ENCODE assay signal across 11 cellular contexts in the genomic region with DNA sequence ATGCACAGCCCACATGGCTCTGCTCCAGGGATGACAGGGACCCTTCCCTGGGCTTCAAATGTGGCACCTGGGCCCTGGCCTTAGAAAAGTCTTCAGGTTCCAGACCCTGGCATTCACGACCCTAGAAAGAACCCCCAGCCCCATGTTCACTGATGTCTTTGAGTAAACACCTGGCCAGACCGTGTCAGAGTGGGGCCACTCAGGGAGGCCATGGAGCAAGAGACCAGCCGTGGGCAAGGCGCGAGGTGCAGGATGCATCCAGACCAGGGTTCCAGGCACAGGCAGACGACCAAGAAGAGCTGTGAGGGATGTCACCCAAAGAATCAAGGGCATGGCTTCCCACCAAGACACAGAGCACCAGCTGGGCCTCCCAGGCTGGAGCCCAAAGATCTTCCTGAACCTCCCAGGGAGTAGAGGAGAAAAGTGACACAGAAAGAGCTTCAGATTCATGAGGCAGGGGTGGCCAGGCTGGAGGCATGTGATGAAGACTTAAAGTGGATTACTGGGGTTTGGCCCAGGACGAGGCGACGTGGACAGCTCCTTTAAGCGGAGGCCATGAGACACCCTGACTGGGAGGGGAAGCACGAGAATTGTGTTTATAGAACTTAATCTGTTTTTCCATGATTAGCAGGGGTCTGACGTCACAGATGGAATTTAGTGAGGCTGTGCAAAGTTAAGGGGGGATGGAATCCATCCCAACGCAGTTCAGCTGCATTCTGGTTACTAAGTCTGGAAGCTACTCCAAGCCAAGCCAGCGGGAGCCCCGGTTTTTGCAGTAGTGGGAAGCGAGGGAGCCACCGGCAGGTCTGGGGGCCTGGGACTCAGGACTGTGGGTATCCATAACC.
A peak's percentile ranks its signal among the peaks of the same experiment; 100 is the strongest.
DNase-seq lines count a peak whose midpoint lies in the region; ATAC-seq and TF ChIP-seq lines count a peak whose summit lies in the region.
"Had no signal": no experiment of that assay in that cellular context is flagged by ENCODE, and none has a peak within 500 bp of the region (broad histone marks: within the 10 kb centered on the region; RNA-seq: fewer than 3 reads in every experiment).

No MANE protein-coding gene starts in this region.

- H3K27me3 ChIP-seq in esophagus (ENCODE audit: control insufficient read depth in 1 of 2, insufficient read depth in 2 of 2, low read length in 2 of 2) (no peaks in the 10 kb centered on the region), adrenal gland (no peaks in the 10 kb centered on the region)
- H3K27me3 ChIP-seq: body of pancreas had no signal

- H3K27me3 Mint-ChIP-seq in type B pancreatic cell: peaks cover 12% of the 10 kb centered on the region

- TF ChIP-seq POLR2A in adrenal gland (IDR thresholded peaks at IDR 0.05): no peak

- intact Hi-C loops in mucosa of descending colon (cut with DNase I, micrococcal nuclease): loop anchor here (10.0 kb wide), 2 partner anchors 113 to 193 kb away; partner anchors contain the start of genes MPHOSPH9 (in 1 of the 2), MTRFR (in 1 of the 2) and PITPNM2 (in 1 of the 2)
- intact Hi-C loops in adrenal gland (cut with DNase I): loop anchor here (10.0 kb wide), 1 partner anchor 113 kb away; the partner anchor contains the start of gene PITPNM2 (in 2 of the 2)

- peak; percentile 34 for DNase-seq in SK-N-DZ (ENCODE audit: low spot score)
- DNase-seq in mucosa of descending colon: peak in 2 of 3 donors; percentile 48 to 55
- DNase-seq in type B pancreatic cell (ENCODE audit: extremely low spot score, unreplicated experiment): no peak
- DNase-seq in adrenal gland: no peak
- DNase-seq in T-helper 9 cell: no peak
- no peak for DNase-seq in iPS-NIHi7 (ENCODE audit: extremely low spot score)
- DNase-seq: activated T-cell treated with anti-CD3 and anti-CD28 coated beads, Interleukin-2, amount 50 U/mL, for 1 hour; body of pancreas; NCI-H1092 had no signal

- no peaks in the 10 kb centered on the region for H3K9me3 Mint-ChIP-seq in type B pancreatic cell

- H3K36me3 Mint-ChIP-seq in type B pancreatic cell: no peaks in the 10 kb centered on the region

- H3K9me3 ChIP-seq in esophagus (ENCODE audit: control insufficient read depth in 2 of 2, insufficient read depth in 1 of 2, low read depth in 1 of 2, low read length in 1 of 2): no peaks in the 10 kb centered on the region
- no peaks in the 10 kb centered on the region for H3K9me3 ChIP-seq in mucosa of descending colon
- no peaks in the 10 kb centered on the region for H3K9me3 ChIP-seq in adrenal gland (replicated peaks in 1 of 3)
- H3K9me3 ChIP-seq: body of pancreas, prostate gland had no signal

- peak; percentile 50 for ATAC-seq in mucosa of descending colon
- ATAC-seq: body of pancreas had no signal

- H3K4me3 Mint-ChIP-seq in type B pancreatic cell: no peak overlapping the region

- no peak for TF ChIP-seq CTCF in mucosa of descending colon (IDR thresholded peaks at IDR 0.05)
- TF ChIP-seq CTCF in type B pancreatic cell (conservative IDR thresholded peaks at IDR 0.05): no peak
- no peak for TF ChIP-seq CTCF in adrenal gland (IDR thresholded peaks at IDR 0.05)

- peaks cover 4% of the 10 kb centered on the region for H3K4me1 Mint-ChIP-seq in type B pancreatic cell (ENCODE audit: unreplicated experiment)

- H3K27ac ChIP-seq in esophagus (ENCODE audit: low read depth in 2 of 2, low read length in 1 of 2): peak overlapping the region; percentile 70 to 73
- H3K27ac ChIP-seq in adrenal gland: peak overlapping the region in 2 of 5 donors; percentile 35 to 56
- H3K27ac ChIP-seq: body of pancreas, prostate gland had no signal

- peak overlapping the region; percentile 39 for H3K27ac Mint-ChIP-seq in type B pancreatic cell

- H3K4me1 ChIP-seq in esophagus (ENCODE audit: control insufficient read depth in 2 of 2, insufficient read depth in 2 of 2, low read length in 1 of 2): peaks cover 0 to 6% of the 10 kb centered on the region in 2 donors
- peaks cover 9% of the 10 kb centered on the region for H3K4me1 ChIP-seq in mucosa of descending colon (ENCODE audit: low read depth)
- peaks cover 10 to 19% of the 10 kb centered on the region in 2 donors for H3K4me1 ChIP-seq in adrenal gland (replicated peaks in 1 of 2)

- H3K4me3 ChIP-seq in esophagus (ENCODE audit: low read depth in 1 of 2, low read length in 2 of 2): no peak overlapping the region
- H3K4me3 ChIP-seq in mucosa of descending colon: no peak overlapping the region
- H3K4me3 ChIP-seq in adrenal gland: no peak overlapping the region
- H3K4me3 ChIP-seq: body of pancreas, prostate gland had no signal

- H3K36me3 ChIP-seq in esophagus (ENCODE audit: control insufficient read depth in 2 of 2, insufficient read depth in 2 of 2, low read length in 1 of 2) (no peaks in the 10 kb centered on the region), mucosa of descending colon (ENCODE audit: low read depth) (no peaks in the 10 kb centered on the region), adrenal gland (replicated peaks in 1 of 2) (no peaks in the 10 kb centered on the region)
- H3K36me3 ChIP-seq: prostate gland had no signal

- WGBS in esophagus, 2 donors: 77 to 80% methylated on average over 17 of the region's 17 CpGs
- WGBS in adrenal gland, 4 donors: 77 to 84% (median 79%) methylated on average over 16 to 17 of the region's 17 CpGs

Comparison
In these comparisons a context has a peak if more than half of its experiments do, and no peak if none do; other contexts are left out.
1. DNase-seq: peak in SK-N-DZ (single experiment) and mucosa of descending colon (2 of 3); none in type B pancreatic cell (single experiment), adrenal gland (0 of 7), T-helper 9 cell (single experiment) and iPS-NIHi7 (single experiment).